8 cellular contexts compared by ENCODE assay signal in genomic region chr17:40113110-40113960, GRCh38. TPM values are rescaled to one million over a fixed set of nuclear protein-coding genes. Genes with fewer than 3 reads are reported as not detected.
A peak's percentile ranks its signal among the peaks of the same experiment; 100 is the strongest.
DNase-seq lines count a peak whose midpoint lies in the region; ATAC-seq and TF ChIP-seq lines count a peak whose summit lies in the region.

No MANE protein-coding gene starts in this region.

- 7 to 10% methylated on average over 11 to 18 of the region's 18 CpGs for WGBS in endodermal cell (ENCODE audit: insufficient coverage in 1 of 2, insufficient read length in 1 of 2), 2 experiments
- WGBS in mesodermal cell (ENCODE audit: insufficient coverage in 2 of 2), 2 experiments = 2 to 3% methylated on average over 15 to 16 of the region's 18 CpGs

- H3K36me3 ChIP-seq in HUES48 (ENCODE audit: control insufficient read depth, insufficient read depth, low read length) (no peaks in the 10 kb centered on the region), endodermal cell (ENCODE audit: control insufficient read depth, insufficient read depth, low read length) (no peaks in the 10 kb centered on the region), mesodermal cell (ENCODE audit: control insufficient read depth, insufficient read depth, low read length) (no peaks in the 10 kb centered on the region)

- peaks cover 90% of the 10 kb centered on the region for H3K27me3 Mint-ChIP-seq in endodermal cell (ENCODE audit: insufficient read depth)

- in situ Hi-C loops in Caki2 (cut with HindIII; ENCODE audit: low pct_unique_long_range_greater_than_20kb, low sequenced_read_pairs) = no loop called here

- H3K27me3 ChIP-seq in HUES48 (ENCODE audit: control insufficient read depth, insufficient read depth, low read length) (peaks cover 2% of the 10 kb centered on the region; the same call in 1 of the 2 replicates), endodermal cell (ENCODE audit: control insufficient read depth, insufficient read depth, low read length, poor library complexity, severe bottlenecking) (peaks cover 62% of the 10 kb centered on the region)

- H3K27ac ChIP-seq in HUES48 (ENCODE audit: low read depth, low read length) (peak overlapping the region; percentile 93), endodermal cell (ENCODE audit: low read depth, low read length) (peak overlapping the region; percentile 42), mesodermal cell (ENCODE audit: low read depth, low read length, severe bottlenecking) (peak overlapping the region; percentile 98)

- H3K4me1 Mint-ChIP-seq in endodermal cell = peaks cover 44% of the 10 kb centered on the region

- DNase-seq in Caki2 (ENCODE audit: low read depth) (peak; percentile 95), NOMO-1 treated with dmso at 0.1 percent for 144 hours (lab: John Stamatoyannopoulos, UW; ENCODE audit: unreplicated experiment) (peak; percentile 97), endodermal cell (peak; percentile 99)
- peak; percentile 77 for DNase-seq in activated CD8-positive, alpha-beta memory T cell treated with anti-CD3 and anti-CD28 coated beads, Interleukin-2, amount 50 U/mL, for 1 hour (ENCODE audit: extremely low read depth)
- peak; percentile 68 for DNase-seq in stimulated activated CD8-positive, alpha-beta memory T cell treated with anti-CD3 and anti-CD28 coated beads, Interleukin-15, amount 100 ng/mL, for 24 hours (ENCODE audit: low read depth)

- H3K27ac Mint-ChIP-seq in endodermal cell = peak overlapping the region; percentile 97

- H3K4me3 ChIP-seq in HUES48 (ENCODE audit: low read depth, low read length) (peak overlapping the region; percentile 42), endodermal cell (ENCODE audit: low read length) (peak overlapping the region; percentile 70), mesodermal cell (ENCODE audit: extremely low read depth, insufficient read depth, low read length, poor library complexity, severe bottlenecking) (peak overlapping the region; percentile 20)

- no peaks in the 10 kb centered on the region for H3K9me3 Mint-ChIP-seq in endodermal cell

- peak overlapping the region; percentile 58 for H3K4me3 Mint-ChIP-seq in endodermal cell

- peaks cover 54% of the 10 kb centered on the region for H3K4me1 ChIP-seq in HUES48 (ENCODE audit: control insufficient read depth, insufficient read depth, low read length)
- H3K4me1 ChIP-seq in endodermal cell (ENCODE audit: control insufficient read depth, insufficient read depth, low read length) = peaks cover 10% of the 10 kb centered on the region
- peaks cover 39% of the 10 kb centered on the region for H3K4me1 ChIP-seq in mesodermal cell (ENCODE audit: control insufficient read depth, insufficient read depth, low read length, poor library complexity, severe bottlenecking)

- peak; percentile 83 for TF ChIP-seq CTCF in endodermal cell (conservative IDR thresholded peaks at IDR 0.05)

- H3K9ac ChIP-seq in HUES48 (ENCODE audit: low read depth, low read length) (peak overlapping the region; percentile 76), endodermal cell (ENCODE audit: extremely low read depth, low read length, poor library complexity, severe bottlenecking) (peak overlapping the region; percentile 43)

- peak; percentile 73 for ATAC-seq in GM21367 (IDR thresholded peaks at IDR 0.05; ENCODE audit: unreplicated experiment)

- no peaks in the 10 kb centered on the region for H3K9me3 ChIP-seq in HUES48 (ENCODE audit: control insufficient read depth, insufficient read depth, low read length)
- no peaks in the 10 kb centered on the region for H3K9me3 ChIP-seq in endodermal cell (ENCODE audit: control insufficient read depth, low read length)
- no peaks in the 10 kb centered on the region for H3K9me3 ChIP-seq in mesodermal cell (ENCODE audit: control insufficient read depth, low read length)

- H3K36me3 Mint-ChIP-seq in endodermal cell (ENCODE audit: low read depth) = no peaks in the 10 kb centered on the region

RNA-seq across cellular contexts. Expression of gene MSL1, which starts 8.4 kb away (rescaled TPM):
- total RNA-seq in Caki2 (2014; rRNA removed; shearing (Covaris generic); ENCODE audit: low replicate concordance) = 32.3 and 42.7 TPM in 2 replicates
- 100 to 1,000 TPM in 1 of 2 donors, 10 to 100 TPM in 1; 95.4 to 108 TPM for total RNA-seq in endodermal cell
- 126 TPM for polyA plus RNA-seq in endodermal cell (2013, experiment 1 of 2)
- 115 TPM for polyA plus RNA-seq in endodermal cell (2013, experiment 2 of 2)
- polyA plus RNA-seq in mesodermal cell (2013, experiment 1 of 2) = 81.0 TPM
- 79.8 TPM for polyA plus RNA-seq in mesodermal cell (2013, experiment 2 of 2)

RNA-seq across cellular contexts. Expression of gene NR1D1, which starts 12.9 kb away (rescaled TPM):
- total RNA-seq in Caki2 (2014; rRNA removed; shearing (Covaris generic); ENCODE audit: low replicate concordance) = 1.1 and 1.6 TPM in 2 replicates
- total RNA-seq in endodermal cell = 1 to 10 TPM; 3.0 to 4.4 TPM
- 3.1 TPM for polyA plus RNA-seq in endodermal cell (2013, experiment 1 of 2)
- 2.3 TPM for polyA plus RNA-seq in endodermal cell (2013, experiment 2 of 2)
- 8.1 TPM for polyA plus RNA-seq in mesodermal cell (2013, experiment 1 of 2)
- 6.0 TPM for polyA plus RNA-seq in mesodermal cell (2013, experiment 2 of 2)

RNA-seq across cellular contexts. Expression of gene CASC3, which starts 27.0 kb away (rescaled TPM):
- total RNA-seq in Caki2 (2014; rRNA removed; shearing (Covaris generic); ENCODE audit: low replicate concordance) = 27.5 and 37.9 TPM in 2 replicates
- 100 to 1,000 TPM; 113 to 116 TPM for total RNA-seq in endodermal cell
- polyA plus RNA-seq in endodermal cell (2013, experiment 1 of 2) = 121 TPM
- polyA plus RNA-seq in endodermal cell (2013, experiment 2 of 2) = 108 TPM
- 75.2 TPM for polyA plus RNA-seq in mesodermal cell (2013, experiment 1 of 2)
- 72.6 TPM for polyA plus RNA-seq in mesodermal cell (2013, experiment 2 of 2)

RNA-seq across cellular contexts. Expression of gene THRA, which starts 50.6 kb away (rescaled TPM):
- total RNA-seq in Caki2 (2014; rRNA removed; shearing (Covaris generic); ENCODE audit: low replicate concordance) = 9.1 and 16.4 TPM in 2 replicates
- total RNA-seq in endodermal cell = 10 to 100 TPM; 12.7 to 14.4 TPM
- polyA plus RNA-seq in endodermal cell (2013, experiment 1 of 2) = 16.0 TPM
- polyA plus RNA-seq in endodermal cell (2013, experiment 2 of 2) = 15.5 TPM
- 20.7 TPM for polyA plus RNA-seq in mesodermal cell (2013, experiment 1 of 2)
- 21.5 TPM for polyA plus RNA-seq in mesodermal cell (2013, experiment 2 of 2)

RNA-seq across cellular contexts. Expression of gene MED24, which starts 59.1 kb away (rescaled TPM):
- total RNA-seq in Caki2 (2014; rRNA removed; shearing (Covaris generic); ENCODE audit: low replicate concordance) = 36.7 and 97.2 TPM in 2 replicates
- 100 to 1,000 TPM; 106 to 124 TPM for total RNA-seq in endodermal cell
- polyA plus RNA-seq in endodermal cell (2013, experiment 1 of 2) = 119 TPM
- polyA plus RNA-seq in endodermal cell (2013, experiment 2 of 2) = 101 TPM
- polyA plus RNA-seq in mesodermal cell (2013, experiment 1 of 2) = 73.9 TPM
- 73.6 TPM for polyA plus RNA-seq in mesodermal cell (2013, experiment 2 of 2)

Comparison
In these comparisons a context has a peak if more than half of its experiments do, and no peak if none do; other contexts are left out.
1. Peak in every context shown above with its lines: DNase-seq, ATAC-seq, H3K4me3 ChIP-seq and H3K27ac ChIP-seq.
2. H3K27ac ChIP-seq: peak in every context shown above with its lines; median percentile 98 in mesodermal cell; 93 in HUES48; 42 in endodermal cell.
3. H3K4me3 ChIP-seq: peak in every context shown above with its lines; median percentile 70 in endodermal cell; 42 in HUES48; 20 in mesodermal cell.